15 cellular contexts compared by ENCODE assay signal in genomic region chr5:119378075-119378699, GRCh38. TPM values are rescaled to one million over a fixed set of nuclear protein-coding genes. Genes with fewer than 3 reads are reported as not detected.
DNase-seq lines count a peak whose midpoint lies in the region; ATAC-seq and TF ChIP-seq lines count a peak whose summit lies in the region.
"Had no signal": no experiment of that assay in that cellular context is flagged by ENCODE, and none has a peak within 500 bp of the region (broad histone marks: within the 10 kb centered on the region; RNA-seq: fewer than 3 reads in every experiment).

No MANE protein-coding gene starts in this region.

- POLR2A ChIA-PET in naive thymus-derived CD4-positive, alpha-beta T cell (lab: Charles Lee): interaction anchor here (0.6 to 1.5 kb wide), 10 partner anchors 8 to 92 kb away, joined by 3 to 7 read pairs (median 3); no protein-coding TSS in a partner anchor

- no peaks in the 10 kb centered on the region for H3K9me3 Mint-ChIP-seq in activated naive CD8-positive, alpha-beta T cell (ENCODE audit: low read depth)
- peaks cover 0 to 3% (median 0%) of the 10 kb centered on the region in 11 donors for H3K9me3 Mint-ChIP-seq in naive thymus-derived CD4-positive, alpha-beta T cell
- H3K9me3 Mint-ChIP-seq in endothelial cell (ENCODE audit: unreplicated experiment): no peaks in the 10 kb centered on the region

- H3K36me3 ChIP-seq in naive thymus-derived CD4-positive, alpha-beta T cell (ENCODE audit: control insufficient read depth in 2 of 3, insufficient read depth in 3 of 3, low read length in 3 of 3): peaks cover 0 to 5% (median 0%) of the 10 kb centered on the region in 3 experiments
- H3K36me3 ChIP-seq in upper lobe of right lung: no peaks in the 10 kb centered on the region
- H3K36me3 ChIP-seq: SJCRH30, upper lobe of left lung, WERI-Rb-1 had no signal

- peaks cover 71% of the 10 kb centered on the region for H3K4me1 Mint-ChIP-seq in activated naive CD8-positive, alpha-beta T cell (ENCODE audit: low read depth)
- peaks cover 42 to 90% (median 72%) of the 10 kb centered on the region in 7 donors for H3K4me1 Mint-ChIP-seq in naive thymus-derived CD4-positive, alpha-beta T cell
- H3K4me1 Mint-ChIP-seq in endothelial cell (ENCODE audit: unreplicated experiment): no peaks in the 10 kb centered on the region

- H3K27me3 ChIP-seq in naive thymus-derived CD4-positive, alpha-beta T cell (ENCODE audit: control insufficient read depth in 2 of 2, insufficient read depth in 2 of 2, low read length in 2 of 2): no peaks in the 10 kb centered on the region
- no peaks in the 10 kb centered on the region for H3K27me3 ChIP-seq in upper lobe of right lung
- H3K27me3 ChIP-seq: SJCRH30, upper lobe of left lung had no signal

- peak overlapping the region; percentile 96 for H3K27ac Mint-ChIP-seq in activated naive CD8-positive, alpha-beta T cell
- peak overlapping the region; percentile 61 to 91 (median 78) for H3K27ac Mint-ChIP-seq in naive thymus-derived CD4-positive, alpha-beta T cell
- H3K27ac Mint-ChIP-seq in endothelial cell (ENCODE audit: unreplicated experiment): no peak overlapping the region

- intact Hi-C loops in naive thymus-derived CD4-positive, alpha-beta T cell (cut with micrococcal nuclease): no loop called here
- intact Hi-C loops in upper lobe of right lung (cut with DNase I): no loop called here

- no peaks in the 10 kb centered on the region for H3K27me3 Mint-ChIP-seq in activated naive CD8-positive, alpha-beta T cell
- H3K27me3 Mint-ChIP-seq in naive thymus-derived CD4-positive, alpha-beta T cell: no peaks in the 10 kb centered on the region
- H3K27me3 Mint-ChIP-seq in endothelial cell (ENCODE audit: unreplicated experiment): peaks cover 2% of the 10 kb centered on the region

- no peak for TF ChIP-seq CTCF in endothelial cell (IDR thresholded peaks at IDR 0.05; ENCODE audit: unreplicated experiment)
- no peak for TF ChIP-seq CTCF in upper lobe of right lung (IDR thresholded peaks at IDR 0.05)

- no peaks in the 10 kb centered on the region for H3K9me3 ChIP-seq in naive thymus-derived CD4-positive, alpha-beta T cell (ENCODE audit: control insufficient read depth in 2 of 3, low read length in 3 of 3)
- no peaks in the 10 kb centered on the region for H3K9me3 ChIP-seq in upper lobe of right lung
- H3K9me3 ChIP-seq: SJCRH30, upper lobe of left lung had no signal

- DNase-seq in AG20443 (ENCODE audit: low spot score) (peak; percentile 40), GM03348 (ENCODE audit: low spot score) (peak; percentile 65), endothelial cell (ENCODE audit: low spot score) (no peak), upper lobe of right lung (no peak)
- DNase-seq in naive thymus-derived CD4-positive, alpha-beta T cell: no peak
- DNase-seq: activated effector memory CD4-positive, alpha-beta T cell treated with Interleukin-2 at 50 U/mL for 16 hours; GDM1; GOT3; NCI-H1048; NCI-H2227 treated with DMSO at 0.1 percent for 48 hours; SJCRH30; upper lobe of left lung; WERI-Rb-1 had no signal

- CTCF ChIA-PET in naive thymus-derived CD4-positive, alpha-beta T cell (lab: Charles Lee): interaction anchor here (0.7 to 1.2 kb wide), 4 partner anchors 9 to 63 kb away, joined by 3 to 5 read pairs (median 3); no protein-coding TSS in a partner anchor

- ATAC-seq in naive thymus-derived CD4-positive, alpha-beta T cell: no peak
- no peak for ATAC-seq in HG03097 (IDR thresholded peaks at IDR 0.05; ENCODE audit: low FRiP score, unreplicated experiment)
- no peak for ATAC-seq in upper lobe of right lung

- H3K36me3 Mint-ChIP-seq in activated naive CD8-positive, alpha-beta T cell: peaks cover 19% of the 10 kb centered on the region
- H3K36me3 Mint-ChIP-seq in naive thymus-derived CD4-positive, alpha-beta T cell: peaks cover 8 to 21% (median 21%) of the 10 kb centered on the region in 5 donors
- H3K36me3 Mint-ChIP-seq in endothelial cell (ENCODE audit: low read depth, unreplicated experiment): no peaks in the 10 kb centered on the region

- no peak overlapping the region for H3K27ac ChIP-seq in naive thymus-derived CD4-positive, alpha-beta T cell (ENCODE audit: low read depth, low read length)
- H3K27ac ChIP-seq in upper lobe of right lung: no peak overlapping the region
- H3K27ac ChIP-seq: SJCRH30, upper lobe of left lung, WERI-Rb-1 had no signal

- H3K4me3 ChIP-seq in naive thymus-derived CD4-positive, alpha-beta T cell (ENCODE audit: low read length): no peak overlapping the region
- no peak overlapping the region for H3K4me3 ChIP-seq in upper lobe of right lung
- H3K4me3 ChIP-seq: SJCRH30, upper lobe of left lung had no signal

- H3K4me1 ChIP-seq in naive thymus-derived CD4-positive, alpha-beta T cell (ENCODE audit: control insufficient read depth in 2 of 2, insufficient read depth in 2 of 2, low read length in 2 of 2): peaks cover 15 to 70% of the 10 kb centered on the region in 2 donors
- peaks cover 10% of the 10 kb centered on the region for H3K4me1 ChIP-seq in upper lobe of right lung
- H3K4me1 ChIP-seq: SJCRH30 had no signal

- peak overlapping the region; percentile 59 for H3K4me3 Mint-ChIP-seq in activated naive CD8-positive, alpha-beta T cell
- peak overlapping the region in 6 of 10 donors; percentile 2 to 56 (median 46) for H3K4me3 Mint-ChIP-seq in naive thymus-derived CD4-positive, alpha-beta T cell
- no peak overlapping the region for H3K4me3 Mint-ChIP-seq in endothelial cell (ENCODE audit: unreplicated experiment)

RNA-seq across cellular contexts. Expression of gene TNFAIP8, which starts 22.4 kb away (rescaled TPM):
- 100 to 1,000 TPM; 102 to 162 (median 130) TPM for total RNA-seq in naive thymus-derived CD4-positive, alpha-beta T cell
- 100 to 1,000 TPM; 261 to 285 TPM for polyA plus RNA-seq in naive thymus-derived CD4-positive, alpha-beta T cell
- total RNA-seq in endothelial cell (ENCODE audit: unreplicated experiment) (7.9 TPM), upper lobe of right lung (22.4 TPM)

Comparison
In these comparisons a context has a peak if more than half of its experiments do, and no peak if none do; other contexts are left out.
1. DNase-seq: peak in AG20443 (single experiment) and GM03348 (single experiment); none in naive thymus-derived CD4-positive, alpha-beta T cell (0 of 9), endothelial cell (single experiment) and upper lobe of right lung (single experiment).